13 cellular contexts compared by ENCODE assay signal in the genomic region with DNA sequence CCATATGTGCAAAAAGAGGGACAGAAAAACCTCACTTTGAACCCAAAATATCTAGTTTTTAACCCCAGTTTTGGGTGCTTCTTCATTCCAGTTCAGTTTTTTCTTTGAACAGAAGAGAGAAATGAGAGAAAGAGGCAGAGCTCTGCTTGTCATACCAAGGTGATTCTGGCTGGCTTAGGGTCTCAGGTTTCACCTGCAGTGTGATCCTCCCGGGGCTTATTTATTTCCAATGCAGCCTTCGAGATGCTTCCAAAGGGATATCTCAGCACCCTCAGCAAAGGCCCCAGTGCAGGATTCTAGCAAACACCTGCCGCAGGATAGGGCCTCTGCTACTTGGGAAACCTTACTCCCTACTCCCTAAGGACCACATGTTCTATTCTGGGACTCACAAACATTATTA.
"Had no signal": no experiment of that assay in that cellular context is flagged by ENCODE, and none has a peak within 500 bp of the region (broad histone marks: within the 10 kb centered on the region; RNA-seq: fewer than 3 reads in every experiment).

No MANE protein-coding gene starts in this region.

- H3K36me3 ChIP-seq: right lobe of liver, transverse colon had no signal

- H3K27ac ChIP-seq: right lobe of liver, transverse colon had no signal

- H3K4me3 Mint-ChIP-seq: activated naive CD8-positive, alpha-beta T cell treated with anti-CD3 and anti-CD28 coated beads for 36 hours; activated T-cell treated with anti-CD3 and anti-CD28 coated beads, Interleukin-2, amount 50 U/mL, for 72 hours; T-helper 2 cell treated with Interferon-gamma antibody and Interleukin-4, amounts not matched to agents 5 μg/mL and 100 μg/mL, for 36 hours had no signal

- DNase-seq: activated CD4-positive, alpha-beta T cell treated with anti-CD3 and anti-CD28 coated beads, Interleukin-2, amount 50 U/mL, for 48 hours; activated CD4-positive, CD25-positive, alpha-beta regulatory T cell treated with anti-CD3 and anti-CD28 coated beads, Interleukin-2, amount 50 U/mL, for 72 hours; activated gamma-delta T cell treated with Interleukin-2 at 50 U/mL for 16 hours; activated naive CD8-positive, alpha-beta T cell treated with anti-CD3 and anti-CD28 coated beads for 36 hours; activated T-cell treated with anti-CD3 and anti-CD28 coated beads, Interleukin-2, amount 50 U/mL, for 72 hours; stimulated activated CD4-positive, alpha-beta T cell treated with anti-CD3 and anti-CD28 coated beads, Interleukin-12 subunit alpha, Interleukin-12 subunit beta, amount 100 ng/mL, for 4 hours; stimulated activated naive CD4-positive, alpha-beta T cell; substantia nigra; SW 1271; transverse colon had no signal

- H3K9me3 ChIP-seq: right lobe of liver, transverse colon had no signal

- H3K9me3 Mint-ChIP-seq: activated naive CD8-positive, alpha-beta T cell treated with anti-CD3 and anti-CD28 coated beads for 36 hours had no signal

- H3K4me3 ChIP-seq: right lobe of liver, transverse colon had no signal

- H3K36me3 Mint-ChIP-seq: activated naive CD8-positive, alpha-beta T cell treated with anti-CD3 and anti-CD28 coated beads for 36 hours had no signal

- ATAC-seq: activated T-cell treated with anti-CD3 and anti-CD28 coated beads, Interleukin-2, amount 50 U/mL, for 72 hours; esophagus mucosa; right lobe of liver had no signal

- H3K27ac Mint-ChIP-seq: activated naive CD8-positive, alpha-beta T cell treated with anti-CD3 and anti-CD28 coated beads for 36 hours; activated T-cell treated with anti-CD3 and anti-CD28 coated beads, Interleukin-2, amount 50 U/mL, for 72 hours; T-helper 2 cell treated with Interferon-gamma antibody and Interleukin-4, amounts not matched to agents 5 μg/mL and 100 μg/mL, for 36 hours had no signal
